ENCODE assay signal across 2 cellular contexts in genomic region chr11:356610-357009, GRCh38.
TF ChIP-seq lines count a peak whose summit lies in the region.

No MANE protein-coding gene starts in this region.

TF ChIP-seq in HCT116, 20 proteins besides CTCF, POLR2A, EP300 and RAD21:
- no peak for TF ChIP-seq EZH2phosphoT487 (IDR thresholded peaks at IDR 0.05; ENCODE audit: borderline replicate concordance)
- no peak for TF ChIP-seq EZH2 (IDR thresholded peaks at IDR 0.05)
- TF ChIP-seq FOSL1 (IDR thresholded peaks at IDR 0.05; ENCODE audit: low read depth) = no peak
- TF ChIP-seq JUND (IDR thresholded peaks at IDR 0.05) = no peak
- TF ChIP-seq SIN3A (IDR thresholded peaks at IDR 0.05; ENCODE audit: low read depth) = no peak
- TF ChIP-seq YY1 (IDR thresholded peaks at IDR 0.05; ENCODE audit: extremely low read depth, insufficient replicate concordance, low read depth, low read length) = no peak
- TF ChIP-seq ELF1 (IDR thresholded peaks at IDR 0.05; ENCODE audit: borderline replicate concordance, low read depth) = no peak
- TF ChIP-seq ZNF274 (IDR thresholded peaks at IDR 0.05; ENCODE audit: low read depth, low read length) = no peak
- TF ChIP-seq MAX (IDR thresholded peaks at IDR 0.05) = no peak
- TF ChIP-seq, protein P1, sequence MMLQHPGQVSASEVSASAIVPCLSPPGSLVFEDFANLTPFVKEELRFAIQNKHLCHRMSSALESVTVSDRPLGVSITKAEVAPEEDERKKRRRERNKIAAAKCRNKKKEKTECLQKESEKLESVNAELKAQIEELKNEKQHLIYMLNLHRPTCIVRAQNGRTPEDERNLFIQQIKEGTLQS (IDR thresholded peaks at IDR 0.05) = no peak
- TF ChIP-seq EGR1 (IDR thresholded peaks at IDR 0.05; ENCODE audit: low read depth) = no peak
- TF ChIP-seq SP1 (IDR thresholded peaks at IDR 0.05; ENCODE audit: low read depth) = no peak
- no peak for TF ChIP-seq POLR2AphosphoS5 (IDR thresholded peaks at IDR 0.05; ENCODE audit: low read depth, low read length)
- TF ChIP-seq TCF7L2 (IDR thresholded peaks at IDR 0.05; ENCODE audit: borderline replicate concordance, extremely low read depth, insufficient read depth, insufficient read length) = no peak
- TF ChIP-seq, protein P2, sequence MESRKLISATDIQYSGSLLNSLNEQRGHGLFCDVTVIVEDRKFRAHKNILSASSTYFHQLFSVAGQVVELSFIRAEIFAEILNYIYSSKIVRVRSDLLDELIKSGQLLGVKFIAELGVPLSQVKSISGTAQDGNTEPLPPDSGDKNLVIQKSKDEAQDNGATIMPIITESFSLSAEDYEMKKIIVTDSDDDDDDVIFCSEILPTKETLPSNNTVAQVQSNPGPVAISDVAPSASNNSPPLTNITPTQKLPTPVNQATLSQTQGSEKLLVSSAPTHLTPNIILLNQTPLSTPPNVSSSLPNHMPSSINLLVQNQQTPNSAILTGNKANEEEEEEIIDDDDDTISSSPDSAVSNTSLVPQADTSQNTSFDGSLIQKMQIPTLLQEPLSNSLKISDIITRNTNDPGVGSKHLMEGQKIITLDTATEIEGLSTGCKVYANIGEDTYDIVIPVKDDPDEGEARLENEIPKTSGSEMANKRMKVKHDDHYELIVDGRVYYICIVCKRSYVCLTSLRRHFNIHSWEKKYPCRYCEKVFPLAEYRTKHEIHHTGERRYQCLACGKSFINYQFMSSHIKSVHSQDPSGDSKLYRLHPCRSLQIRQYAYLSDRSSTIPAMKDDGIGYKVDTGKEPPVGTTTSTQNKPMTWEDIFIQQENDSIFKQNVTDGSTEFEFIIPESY (IDR thresholded peaks at IDR 0.05; ENCODE audit: extremely low read depth, insufficient replicate concordance, low read length) = no peak
- TF ChIP-seq, protein P3, sequence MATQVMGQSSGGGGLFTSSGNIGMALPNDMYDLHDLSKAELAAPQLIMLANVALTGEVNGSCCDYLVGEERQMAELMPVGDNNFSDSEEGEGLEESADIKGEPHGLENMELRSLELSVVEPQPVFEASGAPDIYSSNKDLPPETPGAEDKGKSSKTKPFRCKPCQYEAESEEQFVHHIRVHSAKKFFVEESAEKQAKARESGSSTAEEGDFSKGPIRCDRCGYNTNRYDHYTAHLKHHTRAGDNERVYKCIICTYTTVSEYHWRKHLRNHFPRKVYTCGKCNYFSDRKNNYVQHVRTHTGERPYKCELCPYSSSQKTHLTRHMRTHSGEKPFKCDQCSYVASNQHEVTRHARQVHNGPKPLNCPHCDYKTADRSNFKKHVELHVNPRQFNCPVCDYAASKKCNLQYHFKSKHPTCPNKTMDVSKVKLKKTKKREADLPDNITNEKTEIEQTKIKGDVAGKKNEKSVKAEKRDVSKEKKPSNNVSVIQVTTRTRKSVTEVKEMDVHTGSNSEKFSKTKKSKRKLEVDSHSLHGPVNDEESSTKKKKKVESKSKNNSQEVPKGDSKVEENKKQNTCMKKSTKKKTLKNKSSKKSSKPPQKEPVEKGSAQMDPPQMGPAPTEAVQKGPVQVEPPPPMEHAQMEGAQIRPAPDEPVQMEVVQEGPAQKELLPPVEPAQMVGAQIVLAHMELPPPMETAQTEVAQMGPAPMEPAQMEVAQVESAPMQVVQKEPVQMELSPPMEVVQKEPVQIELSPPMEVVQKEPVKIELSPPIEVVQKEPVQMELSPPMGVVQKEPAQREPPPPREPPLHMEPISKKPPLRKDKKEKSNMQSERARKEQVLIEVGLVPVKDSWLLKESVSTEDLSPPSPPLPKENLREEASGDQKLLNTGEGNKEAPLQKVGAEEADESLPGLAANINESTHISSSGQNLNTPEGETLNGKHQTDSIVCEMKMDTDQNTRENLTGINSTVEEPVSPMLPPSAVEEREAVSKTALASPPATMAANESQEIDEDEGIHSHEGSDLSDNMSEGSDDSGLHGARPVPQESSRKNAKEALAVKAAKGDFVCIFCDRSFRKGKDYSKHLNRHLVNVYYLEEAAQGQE (IDR thresholded peaks at IDR 0.05; ENCODE audit: low read depth) = no peak
- TF ChIP-seq SRF (IDR thresholded peaks at IDR 0.05; ENCODE audit: low read depth) = no peak
- TF ChIP-seq CEBPB (IDR thresholded peaks at IDR 0.05; ENCODE audit: low read depth) = no peak
- TF ChIP-seq CBX3 (IDR thresholded peaks at IDR 0.05; ENCODE audit: low read depth) = no peak
- no peak for TF ChIP-seq ZFX (IDR thresholded peaks at IDR 0.05)

TF ChIP-seq in GM12878, 131 proteins besides CTCF, POLR2A, EP300 and RAD21:
- TF ChIP-seq, protein P2 (IDR thresholded peaks at IDR 0.05) = no peak
- TF ChIP-seq ZNF622 (IDR thresholded peaks at IDR 0.05) (no peak), HDGF (IDR thresholded peaks at IDR 0.05) (peak; percentile 75)
